In the genomic region with DNA sequence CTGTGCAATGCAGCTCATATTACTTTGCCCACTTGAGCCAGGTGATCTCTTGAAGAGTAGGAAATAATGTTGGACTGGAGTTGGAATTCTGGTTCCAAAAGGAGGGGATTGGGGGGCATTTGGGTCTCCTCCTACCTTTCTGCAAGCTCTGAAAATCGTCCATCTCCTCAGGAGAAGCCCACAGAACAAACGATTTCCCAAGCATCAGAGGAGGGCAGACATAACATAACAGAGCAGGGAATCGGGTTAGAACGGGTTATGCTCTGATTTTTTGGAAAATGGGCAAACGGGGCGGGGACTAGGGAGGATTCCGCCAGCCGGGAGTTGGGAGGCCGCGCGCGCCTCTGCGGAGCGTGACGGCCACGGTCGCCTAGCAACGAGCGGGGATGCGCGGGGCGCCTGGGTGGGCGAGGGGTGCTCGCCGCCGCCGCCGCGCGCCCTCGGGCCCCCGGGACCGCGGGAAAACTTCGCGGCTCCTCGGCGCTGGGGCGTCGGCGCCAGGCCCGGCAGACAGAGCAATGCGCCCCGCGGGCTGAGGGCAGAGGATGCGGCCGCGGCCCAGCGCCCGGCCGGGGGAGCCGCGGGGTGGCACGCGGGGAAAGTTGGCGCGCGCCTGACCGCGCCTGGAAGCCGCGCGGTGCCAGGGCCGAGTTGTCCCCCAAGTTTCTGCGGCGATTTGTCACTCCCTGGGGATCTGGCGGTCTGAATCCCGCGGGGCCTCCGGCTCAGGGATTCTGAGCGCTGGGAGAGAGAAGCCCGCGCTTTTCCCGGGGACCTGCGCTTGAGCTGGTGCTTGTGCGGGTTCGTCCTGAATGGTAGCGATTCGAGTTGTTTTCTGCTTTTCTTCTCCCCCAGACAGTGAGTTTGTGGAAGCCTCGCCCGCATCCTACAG, we compare ENCODE assay signal across 8 cellular contexts. TPM values are rescaled to one million over a fixed set of nuclear protein-coding genes. Genes with fewer than 3 reads are reported as not detected.
DNase-seq lines count a peak whose midpoint lies in the region; ATAC-seq and TF ChIP-seq lines count a peak whose summit lies in the region.

No MANE protein-coding gene starts in this region.

- peak; percentile 14 for DNase-seq in ACHN
- peak; percentile 20 for DNase-seq in GM19238 (ENCODE audit: insufficient read length, low spot score)
- DNase-seq in NCI-H774 (lab: John Stamatoyannopoulos, UW) = peak; percentile 21
- DNase-seq in lower lobe of right lung = peak; percentile 52
- DNase-seq in testis = peak; percentile 80
- DNase-seq in activated CD4-positive, CD25-positive, alpha-beta regulatory T cell (lab: John Stamatoyannopoulos, UW) = no peak

- peak overlapping the region; percentile 58 for H3K27ac ChIP-seq in lower lobe of right lung
- no peak overlapping the region for H3K27ac ChIP-seq in testis

- H3K9me3 Mint-ChIP-seq in dendritic cell treated with granulocyte-macrophage colony-stimulating factor and Interleukin-4, amounts not matched to agents 40 ng/mL and 50 ng/mL, for 4 days = no peaks in the 10 kb centered on the region

- no peak for TF ChIP-seq CTCF in lower lobe of right lung (IDR thresholded peaks at IDR 0.05)
- TF ChIP-seq CTCF in testis (IDR thresholded peaks at IDR 0.05) = no peak

- in situ Hi-C loops in ACHN (cut with HindIII; ENCODE audit: low pct_ligation_motif_present, low pct_unique_long_range_greater_than_20kb, low sequenced_read_pairs) = no loop called here

- peaks cover 13% of the 10 kb centered on the region for H3K4me1 ChIP-seq in lower lobe of right lung
- no peaks in the 10 kb centered on the region for H3K4me1 ChIP-seq in testis

- peaks cover 11% of the 10 kb centered on the region for H3K4me1 Mint-ChIP-seq in dendritic cell treated with granulocyte-macrophage colony-stimulating factor and Interleukin-4, amounts not matched to agents 40 ng/mL and 50 ng/mL, for 4 days (ENCODE audit: low read depth)

- peaks cover 18% of the 10 kb centered on the region for H3K27me3 Mint-ChIP-seq in dendritic cell treated with granulocyte-macrophage colony-stimulating factor and Interleukin-4, amounts not matched to agents 40 ng/mL and 50 ng/mL, for 4 days

- peak; percentile 42 to 69 for ATAC-seq in lower lobe of right lung
- no peak for ATAC-seq in GM18502 (IDR thresholded peaks at IDR 0.05; ENCODE audit: poor library complexity, unreplicated experiment)

- H3K9me3 ChIP-seq in lower lobe of right lung = no peaks in the 10 kb centered on the region
- H3K9me3 ChIP-seq in testis = no peaks in the 10 kb centered on the region

- WGBS in testis, 2 donors = 1 to 5% methylated on average over 35 to 66 of the region's 81 CpGs

- peaks cover 3% of the 10 kb centered on the region for H3K27me3 ChIP-seq in lower lobe of right lung (ENCODE audit: low read depth)
- H3K27me3 ChIP-seq in testis = no peaks in the 10 kb centered on the region

- no peak for TF ChIP-seq POLR2A in testis (IDR thresholded peaks at IDR 0.05)

- H3K36me3 Mint-ChIP-seq in dendritic cell treated with granulocyte-macrophage colony-stimulating factor and Interleukin-4, amounts not matched to agents 40 ng/mL and 50 ng/mL, for 4 days (ENCODE audit: low read depth) = no peaks in the 10 kb centered on the region

- peak overlapping the region; percentile 62 for H3K4me3 ChIP-seq in lower lobe of right lung
- peak overlapping the region; percentile 57 to 67 for H3K4me3 ChIP-seq in testis

- intact Hi-C loops in dendritic cell treated with granulocyte-macrophage colony-stimulating factor and Interleukin-4, amounts not matched to agents 40 ng/mL and 50 ng/mL, for 4 days (cut with micrococcal nuclease) = no loop called here
- intact Hi-C loops in lower lobe of right lung (cut with DNase I) (no loop called here), testis (cut with DNase I; ENCODE audit: low total_unique reads) (no loop called here)

- peak overlapping the region; percentile 38 for H3K27ac Mint-ChIP-seq in dendritic cell treated with granulocyte-macrophage colony-stimulating factor and Interleukin-4, amounts not matched to agents 40 ng/mL and 50 ng/mL, for 4 days

- H3K36me3 ChIP-seq in lower lobe of right lung (no peaks in the 10 kb centered on the region), testis (ENCODE audit: low read depth, missing control alignments) (no peaks in the 10 kb centered on the region)

- H3K4me3 Mint-ChIP-seq in dendritic cell treated with granulocyte-macrophage colony-stimulating factor and Interleukin-4, amounts not matched to agents 40 ng/mL and 50 ng/mL, for 4 days = peak overlapping the region; percentile 81

RNA-seq across cellular contexts. Expression of a gene that starts 27.8 kb away (rescaled TPM):
- total RNA-seq in lower lobe of right lung = 57.2 TPM
- 10 to 100 TPM; 17.1 to 18.7 TPM for total RNA-seq in testis
- 25.4 TPM for polyA plus RNA-seq in testis (ENCODE audit: insufficient read depth, low read depth, low replicate concordance)

Comparison
In these comparisons a context has a peak if more than half of its experiments do, and no peak if none do; other contexts are left out.
1. DNase-seq: peak in ACHN (single experiment), GM19238 (single experiment), NCI-H774 (single experiment), lower lobe of right lung (single experiment) and testis (single experiment); none in activated CD4-positive, CD25-positive, alpha-beta regulatory T cell (0 of 4).